Comparison of ENCODE assay signal across 11 cellular contexts in genomic region chr20:10508060-10508459, GRCh38.
DNase-seq lines count a peak whose midpoint lies in the region; ATAC-seq and TF ChIP-seq lines count a peak whose summit lies in the region.
"Had no signal": no experiment of that assay in that cellular context is flagged by ENCODE, and none has a peak within 500 bp of the region (broad histone marks: within the 10 kb centered on the region; RNA-seq: fewer than 3 reads in every experiment).

No MANE protein-coding gene starts in this region.

- no peaks in the 10 kb centered on the region for H3K27me3 ChIP-seq in osteoblast (ENCODE audit: insufficient read depth, low read length)

- DNase-seq in A172 (ENCODE audit: low spot score) (peak; percentile 54), M059J (ENCODE audit: low read depth) (peak; percentile 83), osteoblast (ENCODE audit: insufficient read length, low spot score, missing footprints) (no peak), NCI-H1092 treated with DMSO at 0.1 percent for 48 hours (lab: John Stamatoyannopoulos, UW) (no peak)
- DNase-seq: amniotic stem cell; NCI-H2081 treated with DMSO at 0.1 percent for 48 hours; stimulated activated naive B cell treated with anti-CD40 and anti-IgM and Interleukin-4, amounts not matched to agents 10 μg/mL and 1 μg/mL and 100 μg/mL, for 72 hours had no signal

- peak overlapping the region; percentile 88 for H3K27ac ChIP-seq in osteoblast (ENCODE audit: low read depth, low read length)

- no peaks in the 10 kb centered on the region for H4K20me1 ChIP-seq in osteoblast (ENCODE audit: insufficient read depth, low read length)

- no peaks in the 10 kb centered on the region for H3K9me3 ChIP-seq in osteoblast (ENCODE audit: low read depth, low read length)

- peaks cover 5% of the 10 kb centered on the region for H3K79me2 ChIP-seq in osteoblast (ENCODE audit: insufficient read depth, low read length)

- no peaks in the 10 kb centered on the region for H3K36me3 ChIP-seq in osteoblast (ENCODE audit: insufficient read depth, low read length)

- no peak for TF ChIP-seq CTCF in osteoblast (IDR thresholded peaks at IDR 0.05; ENCODE audit: extremely low read depth, low read depth, low read length)

- no peak overlapping the region for H3K4me3 ChIP-seq in osteoblast (ENCODE audit: insufficient read depth, low read length)

- peak; percentile 81 for ATAC-seq in esophagus mucosa
- ATAC-seq in GM18498 (IDR thresholded peaks at IDR 0.05; ENCODE audit: unreplicated experiment) = no peak
- no peak for ATAC-seq in HG03520 (IDR thresholded peaks at IDR 0.05; ENCODE audit: unreplicated experiment)
- no peak for ATAC-seq in HG02852 (IDR thresholded peaks at IDR 0.05; ENCODE audit: unreplicated experiment)
- ATAC-seq: stimulated activated naive B cell treated with anti-CD40 and anti-IgM and Interleukin-4, amounts not matched to agents 10 μg/mL and 1 μg/mL and 100 μg/mL, for 72 hours had no signal

- H2AFZ ChIP-seq in osteoblast (ENCODE audit: low read length) = no peak overlapping the region

- H3K4me2 ChIP-seq in osteoblast (ENCODE audit: insufficient read depth, low read length) = peak overlapping the region; percentile 4

- peaks cover 36% of the 10 kb centered on the region for H3K4me1 ChIP-seq in osteoblast (ENCODE audit: insufficient read depth, low read length)

Comparison
In these comparisons a context has a peak if more than half of its experiments do, and no peak if none do; other contexts are left out.
1. DNase-seq: peak in A172 (single experiment) and M059J (single experiment); none in osteoblast (single experiment) and NCI-H1092 treated with DMSO at 0.1 percent for 48 hours (single experiment).